Comparison of ENCODE assay signal across 1 cellular context in the genomic region with DNA sequence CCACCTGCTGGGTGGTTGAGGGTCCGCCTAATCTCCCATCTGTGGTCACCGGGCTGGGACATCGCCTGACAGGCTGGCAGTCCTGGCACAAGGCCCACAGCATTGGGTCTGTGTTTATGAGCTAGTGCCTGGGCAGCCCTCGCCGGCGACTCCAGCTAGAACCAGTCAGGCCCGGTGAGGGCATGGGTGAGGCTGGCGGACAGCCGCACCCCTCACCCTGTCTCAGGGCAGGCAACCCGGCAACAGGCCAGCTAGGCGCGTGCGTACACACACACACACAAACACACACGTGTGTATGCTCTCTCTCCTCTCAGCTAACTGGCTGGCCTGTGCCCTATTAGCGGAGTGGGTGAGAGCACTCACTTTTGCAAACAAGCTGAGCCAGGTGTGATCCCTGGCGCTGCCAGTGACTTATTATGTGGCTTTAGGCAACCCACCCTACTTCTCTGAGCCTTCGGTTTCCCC.
TF ChIP-seq lines count a peak whose summit lies in the region.

No MANE protein-coding gene starts in this region.

TF ChIP-seq in SK-N-SH, 30 proteins besides CTCF, POLR2A, EP300 and RAD21 (continued from another document):
- TF ChIP-seq EZH2phosphoT487 (IDR thresholded peaks at IDR 0.05; ENCODE audit: borderline replicate concordance, low read depth) (no peak), ELF1 (IDR thresholded peaks at IDR 0.05) (no peak), TAF1 (IDR thresholded peaks at IDR 0.05; ENCODE audit: borderline replicate concordance, low read depth, low read length) (no peak), RFX5 (IDR thresholded peaks at IDR 0.05; ENCODE audit: low read length) (no peak), YY1 (IDR thresholded peaks at IDR 0.05; ENCODE audit: low read depth) (no peak), RCOR1 (IDR thresholded peaks at IDR 0.05; ENCODE audit: low read length) (no peak), RXRA (IDR thresholded peaks at IDR 0.05; ENCODE audit: borderline replicate concordance, low read depth) (no peak), FOSL2 (IDR thresholded peaks at IDR 0.05; ENCODE audit: borderline replicate concordance, low read depth) (no peak), NFIC (IDR thresholded peaks at IDR 0.05; ENCODE audit: borderline replicate concordance) (no peak), TEAD4 (IDR thresholded peaks at IDR 0.05; ENCODE audit: borderline replicate concordance, insufficient read depth) (no peak), SIN3A (IDR thresholded peaks at IDR 0.05; ENCODE audit: borderline replicate concordance, low read depth, low read length) (no peak), GABPA (IDR thresholded peaks at IDR 0.05; ENCODE audit: low read depth) (no peak), FOXJ3 (CRISPR knock-in tag; IDR thresholded peaks at IDR 0.05) (no peak)
- TF ChIP-seq, protein P1, sequence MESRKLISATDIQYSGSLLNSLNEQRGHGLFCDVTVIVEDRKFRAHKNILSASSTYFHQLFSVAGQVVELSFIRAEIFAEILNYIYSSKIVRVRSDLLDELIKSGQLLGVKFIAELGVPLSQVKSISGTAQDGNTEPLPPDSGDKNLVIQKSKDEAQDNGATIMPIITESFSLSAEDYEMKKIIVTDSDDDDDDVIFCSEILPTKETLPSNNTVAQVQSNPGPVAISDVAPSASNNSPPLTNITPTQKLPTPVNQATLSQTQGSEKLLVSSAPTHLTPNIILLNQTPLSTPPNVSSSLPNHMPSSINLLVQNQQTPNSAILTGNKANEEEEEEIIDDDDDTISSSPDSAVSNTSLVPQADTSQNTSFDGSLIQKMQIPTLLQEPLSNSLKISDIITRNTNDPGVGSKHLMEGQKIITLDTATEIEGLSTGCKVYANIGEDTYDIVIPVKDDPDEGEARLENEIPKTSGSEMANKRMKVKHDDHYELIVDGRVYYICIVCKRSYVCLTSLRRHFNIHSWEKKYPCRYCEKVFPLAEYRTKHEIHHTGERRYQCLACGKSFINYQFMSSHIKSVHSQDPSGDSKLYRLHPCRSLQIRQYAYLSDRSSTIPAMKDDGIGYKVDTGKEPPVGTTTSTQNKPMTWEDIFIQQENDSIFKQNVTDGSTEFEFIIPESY (IDR thresholded peaks at IDR 0.05; ENCODE audit: borderline replicate concordance, low read depth) = no peak
- TF ChIP-seq, protein P2, sequence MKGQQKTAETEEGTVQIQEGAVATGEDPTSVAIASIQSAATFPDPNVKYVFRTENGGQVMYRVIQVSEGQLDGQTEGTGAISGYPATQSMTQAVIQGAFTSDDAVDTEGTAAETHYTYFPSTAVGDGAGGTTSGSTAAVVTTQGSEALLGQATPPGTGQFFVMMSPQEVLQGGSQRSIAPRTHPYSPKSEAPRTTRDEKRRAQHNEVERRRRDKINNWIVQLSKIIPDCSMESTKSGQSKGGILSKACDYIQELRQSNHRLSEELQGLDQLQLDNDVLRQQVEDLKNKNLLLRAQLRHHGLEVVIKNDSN (IDR thresholded peaks at IDR 0.05; ENCODE audit: borderline replicate concordance, low read depth) = no peak
- TF ChIP-seq, protein P3, sequence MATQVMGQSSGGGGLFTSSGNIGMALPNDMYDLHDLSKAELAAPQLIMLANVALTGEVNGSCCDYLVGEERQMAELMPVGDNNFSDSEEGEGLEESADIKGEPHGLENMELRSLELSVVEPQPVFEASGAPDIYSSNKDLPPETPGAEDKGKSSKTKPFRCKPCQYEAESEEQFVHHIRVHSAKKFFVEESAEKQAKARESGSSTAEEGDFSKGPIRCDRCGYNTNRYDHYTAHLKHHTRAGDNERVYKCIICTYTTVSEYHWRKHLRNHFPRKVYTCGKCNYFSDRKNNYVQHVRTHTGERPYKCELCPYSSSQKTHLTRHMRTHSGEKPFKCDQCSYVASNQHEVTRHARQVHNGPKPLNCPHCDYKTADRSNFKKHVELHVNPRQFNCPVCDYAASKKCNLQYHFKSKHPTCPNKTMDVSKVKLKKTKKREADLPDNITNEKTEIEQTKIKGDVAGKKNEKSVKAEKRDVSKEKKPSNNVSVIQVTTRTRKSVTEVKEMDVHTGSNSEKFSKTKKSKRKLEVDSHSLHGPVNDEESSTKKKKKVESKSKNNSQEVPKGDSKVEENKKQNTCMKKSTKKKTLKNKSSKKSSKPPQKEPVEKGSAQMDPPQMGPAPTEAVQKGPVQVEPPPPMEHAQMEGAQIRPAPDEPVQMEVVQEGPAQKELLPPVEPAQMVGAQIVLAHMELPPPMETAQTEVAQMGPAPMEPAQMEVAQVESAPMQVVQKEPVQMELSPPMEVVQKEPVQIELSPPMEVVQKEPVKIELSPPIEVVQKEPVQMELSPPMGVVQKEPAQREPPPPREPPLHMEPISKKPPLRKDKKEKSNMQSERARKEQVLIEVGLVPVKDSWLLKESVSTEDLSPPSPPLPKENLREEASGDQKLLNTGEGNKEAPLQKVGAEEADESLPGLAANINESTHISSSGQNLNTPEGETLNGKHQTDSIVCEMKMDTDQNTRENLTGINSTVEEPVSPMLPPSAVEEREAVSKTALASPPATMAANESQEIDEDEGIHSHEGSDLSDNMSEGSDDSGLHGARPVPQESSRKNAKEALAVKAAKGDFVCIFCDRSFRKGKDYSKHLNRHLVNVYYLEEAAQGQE (IDR thresholded peaks at IDR 0.05; ENCODE audit: low read depth, low read length) = no peak
